ENCODE assay signal across 8 cellular contexts in the genomic region with DNA sequence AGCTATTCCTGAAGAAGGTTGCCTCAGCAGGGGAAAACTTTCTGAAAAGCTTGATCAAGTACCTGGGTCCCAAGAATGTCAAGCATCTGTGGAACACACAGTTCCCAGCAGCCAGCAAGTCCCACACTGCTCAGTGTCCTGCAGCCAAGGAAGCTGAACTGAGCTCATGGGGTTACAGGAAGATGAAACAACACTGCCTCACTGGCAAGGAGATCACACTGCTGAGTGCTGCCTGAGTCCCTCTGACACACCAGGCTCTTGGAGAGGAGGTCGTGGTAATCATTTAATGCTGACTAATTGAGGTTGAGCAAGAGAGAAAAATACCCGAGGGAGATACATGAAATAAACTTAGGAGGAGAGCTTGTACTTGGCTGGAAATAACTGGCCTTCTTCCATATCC.
DNase-seq lines count a peak whose midpoint lies in the region; ATAC-seq, FAIRE-seq and TF ChIP-seq lines count a peak whose summit lies in the region.

No MANE protein-coding gene starts in this region.

- intact Hi-C loops in kidney (cut with DNase I): no loop called here

- peak; percentile 82 for FAIRE-seq in kidney (lab: Jason Lieb, UNC)

- peak; percentile 76 for ATAC-seq in stimulated activated naive CD8-positive, alpha-beta T cell treated with anti-CD3 and anti-CD28 coated beads, Interleukin-15, Interleukin-2, amounts not matched to agents 100 U/mL and 50 U/mL, for 24 hours
- ATAC-seq in GM18502 (IDR thresholded peaks at IDR 0.05; ENCODE audit: poor library complexity, unreplicated experiment) (no peak), HG03159 (IDR thresholded peaks at IDR 0.05; ENCODE audit: unreplicated experiment) (no peak)

- H3K4me1 ChIP-seq in kidney (ENCODE audit: control insufficient read depth in 1 of 2, insufficient read depth in 1 of 2, low read depth in 1 of 2, low read length in 2 of 2): peaks cover 0 to 4% of the 10 kb centered on the region in 2 donors

- H3K9me3 ChIP-seq in kidney (ENCODE audit: control insufficient read depth in 1 of 2, low read length in 2 of 2): no peaks in the 10 kb centered on the region

- DNase-seq in AG20443 (ENCODE audit: low spot score) (peak; percentile 88), Kasumi-1 (lab: John Stamatoyannopoulos, UW) (peak; percentile 41 to 48), kidney (peak; percentile 89)
- no peak for DNase-seq in stimulated activated naive CD8-positive, alpha-beta T cell treated with anti-CD3 and anti-CD28 coated beads, Interleukin-15, Interleukin-2, amounts not matched to agents 100 U/mL and 50 U/mL, for 24 hours
- DNase-seq in stimulated activated CD4-positive, alpha-beta T cell treated with anti-CD3 and anti-CD28 coated beads, Interleukin-2, amount 100 ng/mL, for 24 hours: no peak

- no peaks in the 10 kb centered on the region for H3K36me3 ChIP-seq in kidney (ENCODE audit: control insufficient read depth in 1 of 2, insufficient read depth in 2 of 2, low read length in 2 of 2)

- H3K27me3 Mint-ChIP-seq in brain: no peaks in the 10 kb centered on the region

- H3K9me3 Mint-ChIP-seq in brain: peaks cover 0 to 5% (median under 1%) of the 10 kb centered on the region in 5 experiments

- peak overlapping the region in 1 of 2 donors; percentile 33 for H3K27ac ChIP-seq in kidney (ENCODE audit: low read depth in 2 of 2, low read length in 2 of 2)

- peaks cover 9% of the 10 kb centered on the region for H3K4me1 Mint-ChIP-seq in brain

- H3K27ac Mint-ChIP-seq in brain: peak overlapping the region in 3 of 5 experiments; percentile 10 to 58 (median 21)

- no peak overlapping the region for H3K4me3 ChIP-seq in kidney (ENCODE audit: low read length in 2 of 2)

- H3K36me3 Mint-ChIP-seq in brain: peaks cover 24% of the 10 kb centered on the region

- H3K9ac ChIP-seq in kidney (ENCODE audit: low read length in 2 of 2): no peak overlapping the region

- TF ChIP-seq CTCF in brain (conservative IDR thresholded peaks at IDR 0.05) (no peak), kidney (IDR thresholded peaks at IDR 0.05; ENCODE audit: borderline replicate concordance, extremely low read depth, insufficient read depth) (no peak)

- no peak overlapping the region for H3K4me3 Mint-ChIP-seq in brain

Comparison
In these comparisons a context has a peak if more than half of its experiments do, and no peak if none do; other contexts are left out.
1. DNase-seq: peak in AG20443 (single experiment), Kasumi-1 (2 of 2) and kidney (single experiment); none in stimulated activated naive CD8-positive, alpha-beta T cell treated with anti-CD3 and anti-CD28 coated beads, Interleukin-15, Interleukin-2, amounts not matched to agents 100 U/mL and 50 U/mL, for 24 hours (single experiment) and stimulated activated CD4-positive, alpha-beta T cell treated with anti-CD3 and anti-CD28 coated beads, Interleukin-2, amount 100 ng/mL, for 24 hours (0 of 2).